In the genomic region with DNA sequence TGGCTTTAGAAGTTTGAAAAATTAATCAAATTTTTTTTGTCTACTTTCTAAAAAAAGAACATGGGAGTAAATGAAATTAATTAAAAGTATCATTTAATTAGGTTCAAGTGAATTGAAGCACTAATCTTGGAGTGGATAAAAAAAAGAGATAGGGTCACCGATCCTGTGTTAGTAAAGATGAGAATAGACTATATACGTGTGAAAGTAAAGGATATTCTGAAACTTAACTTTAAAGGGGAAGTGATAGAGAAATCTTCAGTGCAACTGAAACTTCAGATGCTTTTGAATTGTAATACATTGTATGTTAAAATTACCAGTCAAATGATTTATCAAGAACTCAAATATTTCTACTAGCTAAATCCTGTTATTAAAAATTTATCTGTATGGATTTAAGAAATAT, we compare ENCODE assay signal across 12 cellular contexts. TPM values are rescaled to one million over a fixed set of nuclear protein-coding genes. Genes with fewer than 3 reads are reported as not detected.
A peak's percentile ranks its signal among the peaks of the same experiment; 100 is the strongest.
DNase-seq lines count a peak whose midpoint lies in the region; ATAC-seq and TF ChIP-seq lines count a peak whose summit lies in the region.
"Had no signal": no experiment of that assay in that cellular context is flagged by ENCODE, and none has a peak within 500 bp of the region (broad histone marks: within the 10 kb centered on the region; RNA-seq: fewer than 3 reads in every experiment).

No MANE protein-coding gene starts in this region.

- H3K9me3 Mint-ChIP-seq in activated B cell treated with CpG ODN at 0.5 μM for 24 hours: peaks cover 3% of the 10 kb centered on the region

- peaks cover 49% of the 10 kb centered on the region for H3K36me3 Mint-ChIP-seq in activated B cell treated with CpG ODN at 0.5 μM for 24 hours (ENCODE audit: low read depth)

- POLR2A ChIA-PET in activated B cell treated with CpG ODN at 0.5 μM for 24 hours (lab: Charles Lee): no interaction called here

- ATAC-seq in GM18867 (IDR thresholded peaks at IDR 0.05; ENCODE audit: unreplicated experiment) (peak; percentile 50), GM21447 (IDR thresholded peaks at IDR 0.05; ENCODE audit: unreplicated experiment) (peak; percentile 44), HG03095 (IDR thresholded peaks at IDR 0.05; ENCODE audit: unreplicated experiment) (peak; percentile 44), activated B cell treated with CpG ODN at 0.5 μM for 24 hours (ENCODE audit: low read depth) (no peak)
- ATAC-seq: activated T-helper 17 cell treated with anti-CD3 and anti-CD28 coated beads, Interleukin-2, amount 50 U/mL, for 72 hours; K562; pancreas had no signal

- TF ChIP-seq CTCF in activated B cell treated with CpG ODN at 0.5 μM for 24 hours (IDR thresholded peaks at IDR 0.05): no peak

- H3K4me3 Mint-ChIP-seq in activated B cell treated with CpG ODN at 0.5 μM for 24 hours: no peak overlapping the region
- H3K4me3 Mint-ChIP-seq: activated T-helper 17 cell treated with anti-CD3 and anti-CD28 coated beads, Interleukin-2, amount 50 U/mL, for 72 hours had no signal

- H3K27ac Mint-ChIP-seq in activated B cell treated with CpG ODN at 0.5 μM for 24 hours: peak overlapping the region; percentile 46
- H3K27ac Mint-ChIP-seq: activated T-helper 17 cell treated with anti-CD3 and anti-CD28 coated beads, Interleukin-2, amount 50 U/mL, for 72 hours had no signal

- intact Hi-C loops in activated B cell treated with CpG ODN at 0.5 μM for 24 hours (cut with micrococcal nuclease): loop anchor here (5.0 to 10.0 kb wide), 2 partner anchors 243 to 1484 kb away; partner anchors contain the start of gene ACSL5

- no peaks in the 10 kb centered on the region for H3K27me3 Mint-ChIP-seq in activated B cell treated with CpG ODN at 0.5 μM for 24 hours
- H3K27me3 Mint-ChIP-seq: activated T-helper 17 cell treated with anti-CD3 and anti-CD28 coated beads, Interleukin-2, amount 50 U/mL, for 72 hours had no signal

- no peak for DNase-seq in activated B cell treated with CpG ODN at 0.5 μM for 24 hours
- no peak for DNase-seq in NCI-H2107 (lab: John Stamatoyannopoulos, UW)
- DNase-seq in NCI-H1694 (lab: John Stamatoyannopoulos, UW): no peak
- DNase-seq in COLO668 (lab: John Stamatoyannopoulos, UW; ENCODE audit: unreplicated experiment): no peak
- DNase-seq in RKO (ENCODE audit: low spot score): no peak
- DNase-seq: NCI-H2227 treated with DMSO at 0.1 percent for 48 hours, pancreas had no signal

- CTCF ChIA-PET in activated B cell treated with CpG ODN at 0.5 μM for 24 hours (lab: Charles Lee): no interaction called here

- H3K4me1 Mint-ChIP-seq in activated B cell treated with CpG ODN at 0.5 μM for 24 hours: peaks cover 43% of the 10 kb centered on the region

RNA-seq across cellular contexts. Expression of gene NHLRC2, which starts 4.8 kb away (rescaled TPM):
- 40.3 and 43.9 TPM in 2 replicates for total RNA-seq in activated B cell treated with CpG ODN at 0.5 μM for 24 hours

RNA-seq across cellular contexts. Expression of gene DCLRE1A, which starts 5.4 kb away (rescaled TPM):
- 4.5 and 4.9 TPM in 2 replicates for total RNA-seq in activated B cell treated with CpG ODN at 0.5 μM for 24 hours
